ENCODE assay signal across 8 cellular contexts in the genomic region with DNA sequence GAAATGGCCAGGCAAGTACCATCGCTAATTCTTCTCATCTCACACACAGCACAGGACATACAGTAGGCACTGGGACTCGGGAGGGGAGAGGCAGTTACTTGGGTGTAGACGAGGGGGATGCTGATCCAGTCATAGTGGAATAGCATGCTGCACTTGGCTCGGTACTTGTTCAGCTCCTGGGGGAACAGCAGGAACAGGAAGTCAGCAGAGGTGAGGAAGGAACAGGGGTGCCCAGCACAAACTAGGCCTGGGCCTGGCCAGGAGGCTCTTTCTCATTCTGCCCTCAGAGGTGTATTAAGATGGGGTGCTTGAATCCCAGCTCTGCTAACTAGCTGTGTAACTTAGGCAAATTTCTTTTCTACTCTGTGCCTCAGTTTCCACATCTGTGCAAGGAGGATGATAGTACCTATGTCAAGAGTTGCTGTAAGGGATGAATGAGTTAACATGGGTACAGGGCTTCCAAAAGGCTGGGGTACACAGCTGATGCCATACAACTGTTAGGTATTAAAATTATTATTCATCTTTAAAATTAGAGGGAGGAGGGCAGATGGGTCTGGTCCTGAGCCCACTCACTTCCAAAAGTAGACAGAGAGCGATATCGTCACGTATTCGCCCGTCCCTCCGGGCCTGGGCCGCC. TPM values are rescaled to one million over a fixed set of nuclear protein-coding genes. Genes with fewer than 3 reads are reported as not detected.
A peak's percentile ranks its signal among the peaks of the same experiment; 100 is the strongest.
DNase-seq lines count a peak whose midpoint lies in the region; ATAC-seq and TF ChIP-seq lines count a peak whose summit lies in the region.

No MANE protein-coding gene starts in this region.

- in situ Hi-C loops in transverse colon (cut with MboI; ENCODE audit: low pct_ligation_motif_present in 1 of 4, low pct_unique_long_range_greater_than_20kb in 1 of 4, low sequenced_read_pairs in 3 of 4) = loop anchor here in 2 of 4 donors (25.0 kb wide), 2 partner anchors 227 to 527 kb away; a partner anchor contains a TSS

- H3K9ac ChIP-seq in mesendoderm (ENCODE audit: low read length) = peak overlapping the region; percentile 48

- no peak for TF ChIP-seq EP300 in transverse colon (IDR thresholded peaks at IDR 0.05; ENCODE audit: low read depth)

- CTCF ChIA-PET in activated naive CD4-positive, alpha-beta T cell treated with anti-CD3 and anti-CD28 coated beads for 36 hours (lab: Charles Lee) = interaction anchor here (0.7 to 3.9 kb wide), 18 partner anchors 9 to 230 kb away, joined by 3 to 28 read pairs (median 4); a partner anchor contains a TSS

- no peak overlapping the region for H2BK5ac ChIP-seq in mesendoderm (ENCODE audit: low read length)

- H3K27ac Mint-ChIP-seq in activated naive CD4-positive, alpha-beta T cell treated with anti-CD3 and anti-CD28 coated beads for 36 hours = peak overlapping the region; percentile 71
- peak overlapping the region in 1 of 5 experiments; percentile 60 for H3K27ac Mint-ChIP-seq in brain

- no peak overlapping the region for H3K18ac ChIP-seq in mesendoderm (ENCODE audit: low read length)

- H3K4me3 Mint-ChIP-seq in activated naive CD4-positive, alpha-beta T cell treated with anti-CD3 and anti-CD28 coated beads for 36 hours = peak overlapping the region; percentile 72
- H3K4me3 Mint-ChIP-seq in brain = peak overlapping the region in 3 of 5 experiments; percentile 57 to 65 (median 61)

- H3K4me2 ChIP-seq in mesendoderm (ENCODE audit: low read length) = no peak overlapping the region

- no peak overlapping the region for H3K23ac ChIP-seq in mesendoderm (ENCODE audit: low read length)

- no peak for DNase-seq in activated naive CD4-positive, alpha-beta T cell treated with anti-CD3 and anti-CD28 coated beads for 36 hours
- no peak for DNase-seq in activated naive CD4-positive, alpha-beta T cell (lab: John Stamatoyannopoulos, UW)
- DNase-seq in mesendoderm (no peak), transverse colon (no peak)

- peaks cover 5% of the 10 kb centered on the region for H3K4me1 ChIP-seq in mesendoderm (ENCODE audit: control insufficient read depth, low read depth, low read length)
- peaks cover 11 to 29% (median 22%) of the 10 kb centered on the region in 4 donors for H3K4me1 ChIP-seq in transverse colon

- no peaks in the 10 kb centered on the region for H3K79me2 ChIP-seq in mesendoderm (ENCODE audit: control insufficient read depth, insufficient read depth, low read length)

- no peaks in the 10 kb centered on the region for H3K36me3 ChIP-seq in mesendoderm (ENCODE audit: control insufficient read depth, insufficient read depth, low read length)
- H3K36me3 ChIP-seq in transverse colon = no peaks in the 10 kb centered on the region

- no peak overlapping the region for H2BK15ac ChIP-seq in mesendoderm (replicated peaks; ENCODE audit: low read depth)

- H3K4me1 Mint-ChIP-seq in activated naive CD4-positive, alpha-beta T cell treated with anti-CD3 and anti-CD28 coated beads for 36 hours (ENCODE audit: low read depth) = peaks cover 27% of the 10 kb centered on the region
- peaks cover 20% of the 10 kb centered on the region for H3K4me1 Mint-ChIP-seq in brain

- no peak overlapping the region for H3K4ac ChIP-seq in mesendoderm (ENCODE audit: low read depth, low read length)

- no peaks in the 10 kb centered on the region for H3K9me3 Mint-ChIP-seq in activated naive CD4-positive, alpha-beta T cell treated with anti-CD3 and anti-CD28 coated beads for 36 hours
- peaks cover 0 to 2% (median 0%) of the 10 kb centered on the region in 5 experiments for H3K9me3 Mint-ChIP-seq in brain

- H3K27me3 ChIP-seq in mesendoderm (ENCODE audit: insufficient read depth, low read length, poor library complexity) (no peaks in the 10 kb centered on the region), transverse colon (no peaks in the 10 kb centered on the region)

- H3K56ac ChIP-seq in mesendoderm (ENCODE audit: low read length) = peak overlapping the region; percentile 68

- no CpG with 5 or more reads among the region's 11 CpGs for WGBS in mesendoderm (ENCODE audit: extremely low coverage, insufficient coverage, low lambda C conversion rate)
- WGBS in transverse colon (ENCODE audit: low coverage in 1 of 2), 2 donors = 47% methylated on average over 11 of the region's 11 CpGs; no CpG with 5 or more reads in 1 of the 2 donors

- ATAC-seq in HG03439 (IDR thresholded peaks at IDR 0.05; ENCODE audit: unreplicated experiment) (no peak), GM19351 (IDR thresholded peaks at IDR 0.05; ENCODE audit: unreplicated experiment) (no peak), GM21390 (IDR thresholded peaks at IDR 0.05; ENCODE audit: unreplicated experiment) (no peak)

- no peak overlapping the region for H2BK120ac ChIP-seq in mesendoderm (ENCODE audit: low read depth, low read length)

- TF ChIP-seq CTCF in brain (conservative IDR thresholded peaks at IDR 0.05) (no peak), transverse colon (IDR thresholded peaks at IDR 0.05) (no peak)

- H3K27ac ChIP-seq in mesendoderm (ENCODE audit: low read depth, low read length) = no peak overlapping the region
- peak overlapping the region in 3 of 4 donors; percentile 47 to 72 (median 62) for H3K27ac ChIP-seq in transverse colon

- no peaks in the 10 kb centered on the region for H3K9me3 ChIP-seq in transverse colon

- no peak overlapping the region for H4K8ac ChIP-seq in mesendoderm (ENCODE audit: low read depth, low read length)

- H2AK5ac ChIP-seq in mesendoderm (ENCODE audit: low read length) = no peak overlapping the region

- no peaks in the 10 kb centered on the region for H3K79me1 ChIP-seq in mesendoderm (ENCODE audit: low read length)

- H4K5ac ChIP-seq in mesendoderm (ENCODE audit: low read length) = no peak overlapping the region

- peaks cover 18% of the 10 kb centered on the region for H3K36me3 Mint-ChIP-seq in activated naive CD4-positive, alpha-beta T cell treated with anti-CD3 and anti-CD28 coated beads for 36 hours (ENCODE audit: low read depth)
- H3K36me3 Mint-ChIP-seq in brain = peaks cover 18% of the 10 kb centered on the region

- H3K4me3 ChIP-seq in mesendoderm (ENCODE audit: low read length) (no peak overlapping the region), transverse colon (peak overlapping the region in 2 of 4 donors; percentile 47 to 63)

- H3K27me3 Mint-ChIP-seq in activated naive CD4-positive, alpha-beta T cell treated with anti-CD3 and anti-CD28 coated beads for 36 hours (ENCODE audit: low read depth) = no peaks in the 10 kb centered on the region
- peaks cover 24% of the 10 kb centered on the region for H3K27me3 Mint-ChIP-seq in brain

- intact Hi-C loops in activated naive CD4-positive, alpha-beta T cell treated with anti-CD3 and anti-CD28 coated beads for 36 hours (cut with micrococcal nuclease) = loop anchor here (1.0 to 5.0 kb wide), 6 partner anchors 13 to 517 kb away; a partner anchor contains a TSS
- intact Hi-C loops in transverse colon (cut with DNase I; ENCODE audit: low total_unique reads) = loop anchor here (10.0 kb wide), 1 partner anchor 49 kb away; no protein-coding TSS in a partner anchor

- no peak for TF ChIP-seq POLR2A in transverse colon (IDR thresholded peaks at IDR 0.05)

RNA-seq across cellular contexts. Expression of a gene that starts 2.4 kb away (rescaled TPM):
- under 1 TPM; 0.74 to 0.79 TPM for total RNA-seq in activated naive CD4-positive, alpha-beta T cell treated with anti-CD3 and anti-CD28 coated beads for 36 hours
- 0.87 TPM for polyA plus RNA-seq in brain (ENCODE audit: insufficient read depth, low read depth, low replicate concordance)
- polyA plus RNA-seq in mesendoderm (2013, experiment 1 of 2) = 0.56 TPM
- polyA plus RNA-seq in mesendoderm (2013, experiment 2 of 2) = 0.55 TPM
- 100 to 1,000 TPM in 2 of 4 donors, 10 to 100 TPM in 2; 48.8 to 208 (median 92.3) TPM for total RNA-seq in transverse colon

RNA-seq across cellular contexts. Expression of a gene that starts 10.3 kb away (rescaled TPM):
- 1,000 to 10,000 TPM; 3,619 to 3,772 TPM for total RNA-seq in activated naive CD4-positive, alpha-beta T cell treated with anti-CD3 and anti-CD28 coated beads for 36 hours
- 1,971 TPM for polyA plus RNA-seq in brain (ENCODE audit: insufficient read depth, low read depth, low replicate concordance)
- polyA plus RNA-seq in mesendoderm (2013, experiment 1 of 2) = 6,091 TPM
- 6,012 TPM for polyA plus RNA-seq in mesendoderm (2013, experiment 2 of 2)
- total RNA-seq in transverse colon = 1,000 to 10,000 TPM in 3 of 4 donors, 100 to 1,000 TPM in 1; 505 to 1,630 (median 1,282) TPM

RNA-seq across cellular contexts. Expression of a gene that starts 14.6 kb away (rescaled TPM):
- total RNA-seq in activated naive CD4-positive, alpha-beta T cell treated with anti-CD3 and anti-CD28 coated beads for 36 hours = 10 to 100 TPM; 44.2 to 46.7 TPM
- 4.9 TPM for polyA plus RNA-seq in brain (ENCODE audit: insufficient read depth, low read depth, low replicate concordance)
- polyA plus RNA-seq in mesendoderm (2013, experiment 1 of 2) = 6.3 TPM
- polyA plus RNA-seq in mesendoderm (2013, experiment 2 of 2) = 6.2 TPM
- total RNA-seq in transverse colon = 10 to 100 TPM; 12.4 to 87.2 (median 16.3) TPM

RNA-seq across cellular contexts. Expression of a gene that starts 21.5 kb away (rescaled TPM):
- total RNA-seq in activated naive CD4-positive, alpha-beta T cell treated with anti-CD3 and anti-CD28 coated beads for 36 hours = under 1 TPM; 0.62 to 0.67 TPM
- not detected for polyA plus RNA-seq in brain (ENCODE audit: insufficient read depth, low read depth, low replicate concordance)
- polyA plus RNA-seq in mesendoderm (2013, experiment 1 of 2) = not detected
- polyA plus RNA-seq in mesendoderm (2013, experiment 2 of 2) = not detected
- 1 to 10 TPM in 1 of 4 donors, not detected in 3; 1.4 TPM for total RNA-seq in transverse colon

RNA-seq across cellular contexts. Expression of a gene that starts 22.7 kb away (rescaled TPM):
- 1 to 10 TPM; 5.9 to 6.7 TPM for total RNA-seq in activated naive CD4-positive, alpha-beta T cell treated with anti-CD3 and anti-CD28 coated beads for 36 hours
- polyA plus RNA-seq in brain (ENCODE audit: insufficient read depth, low read depth, low replicate concordance) = 0.42 TPM
- 0.95 TPM for polyA plus RNA-seq in mesendoderm (2013, experiment 1 of 2)
- 0.85 TPM for polyA plus RNA-seq in mesendoderm (2013, experiment 2 of 2)
- 10 to 100 TPM in 1 of 4 donors, 1 to 10 TPM in 3; 1.5 to 22.1 (median 3.7) TPM for total RNA-seq in transverse colon

Comparison
In these comparisons a context has a peak if more than half of its experiments do, and no peak if none do; other contexts are left out.
1. RNA of a gene that starts 2.4 kb away (total RNA-seq): 48.8 to 208 TPM in transverse colon; 0.74 to 0.79 TPM in activated naive CD4-positive, alpha-beta T cell treated with anti-CD3 and anti-CD28 coated beads for 36 hours; every median in the first group is over 10 times any median in the second.